8 cellular contexts compared by ENCODE assay signal in genomic region chr5:177086918-177087706, GRCh38. TPM values are rescaled to one million over a fixed set of nuclear protein-coding genes. Genes with fewer than 3 reads are reported as not detected.
A peak's percentile ranks its signal among the peaks of the same experiment; 100 is the strongest.
DNase-seq lines count a peak whose midpoint lies in the region; ATAC-seq and TF ChIP-seq lines count a peak whose summit lies in the region.

No MANE protein-coding gene starts in this region.

- TF ChIP-seq POLR2A in vagina (IDR thresholded peaks at IDR 0.05): no peak

- no peak overlapping the region for H3K27ac ChIP-seq in foreskin keratinocyte
- H3K27ac ChIP-seq in psoas muscle: no peak overlapping the region
- peak overlapping the region; percentile 33 for H3K27ac ChIP-seq in vagina

- H3K4me3 ChIP-seq in psoas muscle (peak overlapping the region; percentile 61), vagina (peak overlapping the region; percentile 45 to 46)

- peak; percentile 69 for TF ChIP-seq CTCF in foreskin keratinocyte (conservative IDR thresholded peaks at IDR 0.05)
- TF ChIP-seq CTCF in psoas muscle (IDR thresholded peaks at IDR 0.05): peak; percentile 45
- TF ChIP-seq CTCF in vagina (IDR thresholded peaks at IDR 0.05): peak in 1 of 3 experiments; percentile 41

- no peaks in the 10 kb centered on the region for H3K36me3 ChIP-seq in psoas muscle (ENCODE audit: insufficient read depth in 1 of 2, low read depth in 1 of 2)
- H3K36me3 ChIP-seq in vagina: no peaks in the 10 kb centered on the region

- H3K27me3 ChIP-seq in foreskin keratinocyte: peaks cover 16% of the 10 kb centered on the region
- peaks cover 0 to 64% (median 2%) of the 10 kb centered on the region in 3 donors for H3K27me3 ChIP-seq in psoas muscle (ENCODE audit: insufficient read depth in 3 of 3, low read length in 2 of 3)
- H3K27me3 ChIP-seq in vagina: no peaks in the 10 kb centered on the region

- H3K4me1 ChIP-seq in foreskin keratinocyte: no peaks in the 10 kb centered on the region
- H3K4me1 ChIP-seq in psoas muscle: peaks cover 7% of the 10 kb centered on the region
- H3K4me1 ChIP-seq in vagina: peaks cover 33% of the 10 kb centered on the region

- H3K9me3 ChIP-seq in psoas muscle: no peaks in the 10 kb centered on the region
- H3K9me3 ChIP-seq in vagina: no peaks in the 10 kb centered on the region

- DNase-seq in DMS 273 (lab: John Stamatoyannopoulos, UW; ENCODE audit: unreplicated experiment) (peak; percentile 83), DMS 273 treated with DMSO at 0.1 percent for 48 hours (lab: John Stamatoyannopoulos, UW) (no peak), NCI-H748 (lab: John Stamatoyannopoulos, UW; ENCODE audit: unreplicated experiment) (peak; percentile 86), foreskin keratinocyte (peak in 1 of 2 donors; percentile 52), psoas muscle (peak in 1 of 2 donors; percentile 67), vagina (ENCODE audit: extremely low spot score in 2 of 2) (no peak)
- peak; percentile 79 for DNase-seq in activated T-cell treated with anti-CD3 and anti-CD28 coated beads, Interleukin-2, amount 50 U/mL, for 1 hour

- 3 to 4% (median 4%) methylated on average over 44 to 60 of the region's 60 CpGs for WGBS in psoas muscle, 3 donors

- intact Hi-C loops in psoas muscle (cut with DNase I) (no loop called here), vagina (cut with DNase I) (no loop called here)

- ATAC-seq in HG02763 (IDR thresholded peaks at IDR 0.05; ENCODE audit: unreplicated experiment): peak; percentile 61
- peak; percentile 77 for ATAC-seq in foreskin keratinocyte
- ATAC-seq in psoas muscle: peak; percentile 46 to 67 (median 55)

RNA-seq across cellular contexts. Expression of gene FGFR4, which starts 0.4 kb away (rescaled TPM):
- total RNA-seq in foreskin keratinocyte: 5.5 and 8.3 TPM in 2 replicates
- 4.6 and 6.4 TPM in 2 replicates for polyA plus RNA-seq in foreskin keratinocyte
- 1 to 10 TPM; 3.2 to 6.5 (median 4.3) TPM for total RNA-seq in psoas muscle
- polyA plus RNA-seq in psoas muscle: 1 to 10 TPM; 1.6 to 4.6 (median 3.1) TPM
- 12.0 TPM for total RNA-seq in vagina

RNA-seq across cellular contexts. Expression of gene NSD1, which starts 46.5 kb away (rescaled TPM):
- 37.7 and 38.2 TPM in 2 replicates for total RNA-seq in foreskin keratinocyte
- 5.4 and 5.7 TPM in 2 replicates for polyA plus RNA-seq in foreskin keratinocyte
- 10 to 100 TPM; 38.5 to 56.2 (median 43.2) TPM for total RNA-seq in psoas muscle
- polyA plus RNA-seq in psoas muscle: 10 to 100 TPM in 1 of 3 donors, 1 to 10 TPM in 2; 6.0 to 29.9 (median 6.1) TPM
- 45.4 TPM for total RNA-seq in vagina

Comparison
In these comparisons a context has a peak if more than half of its experiments do, and no peak if none do; other contexts are left out.
1. DNase-seq: peak in DMS 273 (single experiment), NCI-H748 (single experiment) and activated T-cell treated with anti-CD3 and anti-CD28 coated beads, Interleukin-2, amount 50 U/mL, for 1 hour (single experiment); none in DMS 273 treated with DMSO at 0.1 percent for 48 hours (single experiment) and vagina (0 of 2).
2. Peak in every context shown above with its lines, with median percentiles within 50 percentile points of each other: ATAC-seq.